In genomic region chr10:119207713-119208552, GRCh38 we compare ENCODE assay signal across 1 cellular context.
TF ChIP-seq lines count a peak whose summit lies in the region.

No MANE protein-coding gene starts in this region.

TF ChIP-seq in A549, 52 proteins besides CTCF, POLR2A, EP300 and RAD21 (continued from another document):
- no peak for TF ChIP-seq TFCP2L1 (CRISPR knock-in tag; IDR thresholded peaks at IDR 0.05)
- no peak for TF ChIP-seq HOXB5 (CRISPR knock-in tag; IDR thresholded peaks at IDR 0.05)
- TF ChIP-seq ATOH8 (CRISPR knock-in tag; IDR thresholded peaks at IDR 0.05; ENCODE audit: low read depth), result no peak
